Comparison of ENCODE assay signal across 9 cellular contexts in the genomic region with DNA sequence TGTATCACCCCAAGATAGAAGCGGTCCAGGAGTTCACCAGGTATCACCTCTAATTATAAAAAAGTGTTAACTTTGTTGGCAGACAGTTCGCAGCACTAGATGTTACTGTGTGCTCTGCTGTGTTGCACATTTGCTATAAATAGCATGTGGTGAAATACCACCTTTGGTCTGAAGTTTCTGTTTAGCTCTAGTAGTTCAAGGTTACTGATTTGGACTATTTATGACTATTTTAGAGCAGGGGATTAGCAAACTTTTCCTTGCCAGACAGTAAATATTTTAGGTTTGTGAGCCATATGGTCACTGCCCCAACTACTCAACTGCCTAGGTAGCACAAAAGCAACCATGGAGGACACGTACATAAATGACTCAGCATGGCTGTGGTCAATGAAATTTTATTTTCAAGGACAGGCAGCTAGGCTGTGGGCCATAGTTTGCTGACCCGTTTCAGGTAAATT. TPM values are rescaled to one million over a fixed set of nuclear protein-coding genes. Genes with fewer than 3 reads are reported as not detected.
DNase-seq lines count a peak whose midpoint lies in the region; ATAC-seq, FAIRE-seq and TF ChIP-seq lines count a peak whose summit lies in the region.
"Had no signal": no experiment of that assay in that cellular context is flagged by ENCODE, and none has a peak within 500 bp of the region (broad histone marks: within the 10 kb centered on the region; RNA-seq: fewer than 3 reads in every experiment).

No MANE protein-coding gene starts in this region.

- no peak for TF ChIP-seq CTCF in neutrophil (IDR thresholded peaks at IDR 0.05)
- no peak for TF ChIP-seq CTCF in ovary (IDR thresholded peaks at IDR 0.05)

- intact Hi-C loops in activated CD4-positive, alpha-beta T cell treated with anti-CD3 and anti-CD28 coated beads for 36 hours (cut with DNase I, micrococcal nuclease) = no loop called here
- intact Hi-C loops in ovary (cut with DNase I) = no loop called here

- H3K4me3 ChIP-seq in neutrophil (ENCODE audit: low read depth in 1 of 2, low read length in 1 of 2) = no peak overlapping the region
- H3K4me3 ChIP-seq in ovary = no peak overlapping the region

- H3K4me1 ChIP-seq in neutrophil (ENCODE audit: control insufficient read depth in 1 of 2, insufficient read depth in 1 of 2, low read depth in 1 of 2, low read length in 1 of 2) = peaks cover 5 to 7% of the 10 kb centered on the region in 2 experiments
- no peaks in the 10 kb centered on the region for H3K4me1 ChIP-seq in ovary (ENCODE audit: insufficient read depth)

- FAIRE-seq in RCC 7860 (lab: Jason Lieb, UNC) = peak; percentile 89

- H3K4me3 Mint-ChIP-seq in activated CD4-positive, alpha-beta T cell treated with anti-CD3 and anti-CD28 coated beads for 36 hours = no peak overlapping the region

- DNase-seq in activated CD4-positive, alpha-beta T cell treated with anti-CD3 and anti-CD28 coated beads for 36 hours = no peak
- no peak for DNase-seq in activated CD4-positive, alpha-beta T cell treated with anti-CD3 and anti-CD28 coated beads for 4 hours
- DNase-seq in RCC 7860 (ENCODE audit: low spot score) = peak; percentile 60
- no peak for DNase-seq in NCI-H510A treated with DMSO at 0.1 percent for 48 hours (lab: John Stamatoyannopoulos, UW)
- no peak for DNase-seq in NCI-H510A (lab: John Stamatoyannopoulos, UW)
- DNase-seq in ovary = no peak

- no peak for TF ChIP-seq EP300 in ovary (IDR thresholded peaks at IDR 0.05)

- no peaks in the 10 kb centered on the region for H3K9me3 Mint-ChIP-seq in activated CD4-positive, alpha-beta T cell treated with anti-CD3 and anti-CD28 coated beads for 36 hours (ENCODE audit: low read depth)

- no peaks in the 10 kb centered on the region for H3K27me3 Mint-ChIP-seq in activated CD4-positive, alpha-beta T cell treated with anti-CD3 and anti-CD28 coated beads for 36 hours

- H3K4me1 Mint-ChIP-seq in activated CD4-positive, alpha-beta T cell treated with anti-CD3 and anti-CD28 coated beads for 36 hours = peaks cover 3% of the 10 kb centered on the region

- CTCF ChIA-PET in activated CD4-positive, alpha-beta T cell treated with anti-CD3 and anti-CD28 coated beads for 36 hours (lab: Charles Lee) = no interaction called here

- ATAC-seq in activated CD4-positive, alpha-beta T cell treated with anti-CD3 and anti-CD28 coated beads for 36 hours = peak; percentile 47
- peak; percentile 92 for ATAC-seq in HG02885 (IDR thresholded peaks at IDR 0.05; ENCODE audit: poor library complexity, unreplicated experiment)

- H3K9me3 ChIP-seq in neutrophil (no peaks in the 10 kb centered on the region), ovary (no peaks in the 10 kb centered on the region)

- peak overlapping the region; percentile 71 for H3K27ac ChIP-seq in neutrophil
- peak overlapping the region in 1 of 2 donors; percentile 57 for H3K27ac ChIP-seq in ovary
- H3K27ac ChIP-seq: C4-2B had no signal

- H3K36me3 ChIP-seq in neutrophil = peaks cover 95% of the 10 kb centered on the region
- no peaks in the 10 kb centered on the region for H3K36me3 ChIP-seq in ovary

- H3K36me3 Mint-ChIP-seq in activated CD4-positive, alpha-beta T cell treated with anti-CD3 and anti-CD28 coated beads for 36 hours (ENCODE audit: low read depth) = peaks cover 26% of the 10 kb centered on the region

- peak overlapping the region; percentile 19 for H3K27ac Mint-ChIP-seq in activated CD4-positive, alpha-beta T cell treated with anti-CD3 and anti-CD28 coated beads for 36 hours

- 10 to 32% (median 16%) methylated on average over 4 of the region's 4 CpGs for WGBS in ovary, 3 donors

- POLR2A ChIA-PET in activated CD4-positive, alpha-beta T cell treated with anti-CD3 and anti-CD28 coated beads for 36 hours (lab: Charles Lee) = no interaction called here

- TF ChIP-seq POLR2A in ovary (IDR thresholded peaks at IDR 0.05) = no peak

- H3K27me3 ChIP-seq in neutrophil (no peaks in the 10 kb centered on the region), ovary (no peaks in the 10 kb centered on the region)

RNA-seq across cellular contexts. Expression of a gene that starts 16.5 kb away (rescaled TPM):
- total RNA-seq in activated CD4-positive, alpha-beta T cell treated with anti-CD3 and anti-CD28 coated beads for 36 hours = 10 to 100 TPM; 20.5 to 21.9 TPM
- 10 to 100 TPM; 32.3 to 53.8 (median 41.3) TPM for total RNA-seq in ovary
- 10 to 100 TPM; 29.9 to 34.5 TPM for polyA plus RNA-seq in ovary

RNA-seq across cellular contexts. Expression of a gene that starts 39.8 kb away (rescaled TPM):
- 100 to 1,000 TPM; 132 to 150 TPM for total RNA-seq in activated CD4-positive, alpha-beta T cell treated with anti-CD3 and anti-CD28 coated beads for 36 hours
- 100 to 1,000 TPM in 2 of 7 donors, 10 to 100 TPM in 5; 58.7 to 109 (median 88.1) TPM for total RNA-seq in ovary
- polyA plus RNA-seq in ovary = 100 to 1,000 TPM in 1 of 2 donors, 10 to 100 TPM in 1; 53.9 to 113 TPM

RNA-seq across cellular contexts. Expression of a gene that starts 45.1 kb away (rescaled TPM):
- 10 to 100 TPM; 38.7 to 44.7 TPM for total RNA-seq in activated CD4-positive, alpha-beta T cell treated with anti-CD3 and anti-CD28 coated beads for 36 hours
- total RNA-seq in ovary = 10 to 100 TPM; 11.8 to 54.9 (median 18.5) TPM
- polyA plus RNA-seq in ovary = 10 to 100 TPM; 18.9 to 25.8 TPM

RNA-seq across cellular contexts. Expression of a gene that starts 58.2 kb away (rescaled TPM):
- 100 to 1,000 TPM; 160 to 217 TPM for total RNA-seq in activated CD4-positive, alpha-beta T cell treated with anti-CD3 and anti-CD28 coated beads for 36 hours
- total RNA-seq in ovary = 100 to 1,000 TPM in 2 of 7 donors, 10 to 100 TPM in 5; 65.7 to 116 (median 79.0) TPM
- 100 to 1,000 TPM in 1 of 2 donors, 10 to 100 TPM in 1; 90.3 to 159 TPM for polyA plus RNA-seq in ovary
